10 cellular contexts compared by ENCODE assay signal in genomic region chr6:144349690-144350132, GRCh38.
DNase-seq lines count a peak whose midpoint lies in the region; ATAC-seq and FAIRE-seq lines count a peak whose summit lies in the region.
"Had no signal": no experiment of that assay in that cellular context is flagged by ENCODE, and none has a peak within 500 bp of the region (broad histone marks: within the 10 kb centered on the region; RNA-seq: fewer than 3 reads in every experiment).

No MANE protein-coding gene starts in this region.

- DNase-seq in activated naive CD4-positive, alpha-beta T cell treated with anti-CD3 and anti-CD28 coated beads for 36 hours: no peak
- no peak for DNase-seq in activated naive CD4-positive, alpha-beta T cell treated with Interleukin-2 at 50 U/mL for 16 hours
- no peak for DNase-seq in activated T-helper 2 cell treated with anti-CD3 and anti-CD28 coated beads, Interferon-gamma antibody, Interleukin-2, Interleukin-4, amounts not matched to agents 10 μg/mL and 5 μg/mL and 100 μg/mL, durations not matched to agents 14 hours and 24 hours and 36 hours (ENCODE audit: low spot score)
- DNase-seq in left kidney (ENCODE audit: low read depth, low spot score) (peak; percentile 52), urothelium cell line (ENCODE audit: low spot score) (peak; percentile 65)
- no peak for DNase-seq in activated CD4-positive, alpha-beta T cell treated with anti-CD3 and anti-CD28 coated beads, Interleukin-2, amount 50 U/mL, for 4 hours
- DNase-seq in activated effector memory CD4-positive, alpha-beta T cell treated with Interleukin-2 at 50 U/mL for 16 hours: no peak

- CTCF ChIA-PET in activated naive CD4-positive, alpha-beta T cell treated with anti-CD3 and anti-CD28 coated beads for 36 hours (lab: Charles Lee): interaction anchor here (1.2 kb wide), 1 partner anchor 14 kb away, joined by 4 read pairs; no protein-coding TSS in a partner anchor

- intact Hi-C loops in activated naive CD4-positive, alpha-beta T cell treated with anti-CD3 and anti-CD28 coated beads for 36 hours (cut with micrococcal nuclease): loop anchor here (2.0 to 10.0 kb wide), 4 partner anchors 45 to 1782 kb away; partner anchors contain the start of gene SHPRH
- intact Hi-C loops in activated T-helper 2 cell treated with anti-CD3 and anti-CD28 coated beads, Interferon-gamma antibody, Interleukin-2, Interleukin-4, amounts not matched to agents 10 μg/mL and 5 μg/mL and 100 μg/mL, durations not matched to agents 14 hours and 24 hours and 36 hours (cut with micrococcal nuclease): loop anchor here (5.0 kb wide), 6 partner anchors 63 to 287 kb away; no protein-coding TSS in a partner anchor

- H3K4me1 Mint-ChIP-seq in activated naive CD4-positive, alpha-beta T cell treated with anti-CD3 and anti-CD28 coated beads for 36 hours (ENCODE audit: low read depth): peaks cover 88% of the 10 kb centered on the region
- peaks cover 73% of the 10 kb centered on the region for H3K4me1 Mint-ChIP-seq in activated T-helper 2 cell treated with anti-CD3 and anti-CD28 coated beads, Interferon-gamma antibody, Interleukin-2, Interleukin-4, amounts not matched to agents 10 μg/mL and 5 μg/mL and 100 μg/mL, durations not matched to agents 14 hours and 24 hours and 36 hours (ENCODE audit: low read depth)

- H3K27ac Mint-ChIP-seq in activated naive CD4-positive, alpha-beta T cell treated with anti-CD3 and anti-CD28 coated beads for 36 hours: peak overlapping the region; percentile 85
- H3K27ac Mint-ChIP-seq in activated T-helper 2 cell treated with anti-CD3 and anti-CD28 coated beads, Interferon-gamma antibody, Interleukin-2, Interleukin-4, amounts not matched to agents 10 μg/mL and 5 μg/mL and 100 μg/mL, durations not matched to agents 14 hours and 24 hours and 36 hours: peak overlapping the region; percentile 94

- peak overlapping the region; percentile 65 for H3K4me3 Mint-ChIP-seq in activated naive CD4-positive, alpha-beta T cell treated with anti-CD3 and anti-CD28 coated beads for 36 hours
- peak overlapping the region; percentile 75 for H3K4me3 Mint-ChIP-seq in activated T-helper 2 cell treated with anti-CD3 and anti-CD28 coated beads, Interferon-gamma antibody, Interleukin-2, Interleukin-4, amounts not matched to agents 10 μg/mL and 5 μg/mL and 100 μg/mL, durations not matched to agents 14 hours and 24 hours and 36 hours (ENCODE audit: low read depth)

- peaks cover 6% of the 10 kb centered on the region for H3K36me3 Mint-ChIP-seq in activated naive CD4-positive, alpha-beta T cell treated with anti-CD3 and anti-CD28 coated beads for 36 hours (ENCODE audit: low read depth)
- H3K36me3 Mint-ChIP-seq in activated T-helper 2 cell treated with anti-CD3 and anti-CD28 coated beads, Interferon-gamma antibody, Interleukin-2, Interleukin-4, amounts not matched to agents 10 μg/mL and 5 μg/mL and 100 μg/mL, durations not matched to agents 14 hours and 24 hours and 36 hours (ENCODE audit: low read depth): peaks cover 22% of the 10 kb centered on the region

- no peak for FAIRE-seq in urothelium cell line (lab: Jason Lieb, UNC)
- FAIRE-seq: colon, G401.6 had no signal

- no peaks in the 10 kb centered on the region for H3K27me3 Mint-ChIP-seq in activated naive CD4-positive, alpha-beta T cell treated with anti-CD3 and anti-CD28 coated beads for 36 hours (ENCODE audit: low read depth)
- no peaks in the 10 kb centered on the region for H3K27me3 Mint-ChIP-seq in activated T-helper 2 cell treated with anti-CD3 and anti-CD28 coated beads, Interferon-gamma antibody, Interleukin-2, Interleukin-4, amounts not matched to agents 10 μg/mL and 5 μg/mL and 100 μg/mL, durations not matched to agents 14 hours and 24 hours and 36 hours (ENCODE audit: low read depth)

- peak; percentile 24 for ATAC-seq in HG03575 (IDR thresholded peaks at IDR 0.05; ENCODE audit: extremely low read depth, insufficient number of reproducible peaks, low FRiP score, unreplicated experiment)

- no peaks in the 10 kb centered on the region for H3K9me3 Mint-ChIP-seq in activated naive CD4-positive, alpha-beta T cell treated with anti-CD3 and anti-CD28 coated beads for 36 hours
- H3K9me3 Mint-ChIP-seq in activated T-helper 2 cell treated with anti-CD3 and anti-CD28 coated beads, Interferon-gamma antibody, Interleukin-2, Interleukin-4, amounts not matched to agents 10 μg/mL and 5 μg/mL and 100 μg/mL, durations not matched to agents 14 hours and 24 hours and 36 hours: no peaks in the 10 kb centered on the region

Comparison
In these comparisons a context has a peak if more than half of its experiments do, and no peak if none do; other contexts are left out.
1. DNase-seq: peak in left kidney (single experiment) and urothelium cell line (single experiment); none in activated naive CD4-positive, alpha-beta T cell treated with anti-CD3 and anti-CD28 coated beads for 36 hours (single experiment), activated naive CD4-positive, alpha-beta T cell treated with Interleukin-2 at 50 U/mL for 16 hours (single experiment), activated T-helper 2 cell treated with anti-CD3 and anti-CD28 coated beads, Interferon-gamma antibody, Interleukin-2, Interleukin-4, amounts not matched to agents 10 μg/mL and 5 μg/mL and 100 μg/mL, durations not matched to agents 14 hours and 24 hours and 36 hours (single experiment), activated CD4-positive, alpha-beta T cell treated with anti-CD3 and anti-CD28 coated beads, Interleukin-2, amount 50 U/mL, for 4 hours (0 of 2) and activated effector memory CD4-positive, alpha-beta T cell treated with Interleukin-2 at 50 U/mL for 16 hours (single experiment).